Comparison of ENCODE assay signal across 30 cellular contexts in the genomic region with DNA sequence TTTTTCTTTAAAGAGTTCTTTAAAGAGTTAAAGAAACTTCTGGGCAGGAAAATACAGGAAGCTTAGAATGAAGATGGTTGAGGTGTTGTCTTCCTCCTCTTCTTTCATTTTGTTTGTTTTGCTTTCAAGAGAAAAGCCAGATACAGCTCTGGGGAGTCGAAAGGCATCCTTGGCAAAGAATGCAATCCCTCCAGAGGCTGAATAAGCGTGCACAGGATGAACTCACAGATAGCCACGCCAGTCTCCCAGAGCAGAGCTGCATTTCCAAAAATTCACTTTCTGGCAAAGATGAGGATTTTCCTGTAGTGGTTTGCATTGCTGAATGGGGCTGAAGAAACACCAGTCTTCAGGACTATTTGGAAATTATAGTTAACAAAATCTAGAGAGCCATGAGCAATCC.
A peak's percentile ranks its signal among the peaks of the same experiment; 100 is the strongest.
DNase-seq lines count a peak whose midpoint lies in the region; ATAC-seq, FAIRE-seq and TF ChIP-seq lines count a peak whose summit lies in the region.
"Had no signal": no experiment of that assay in that cellular context is flagged by ENCODE, and none has a peak within 500 bp of the region (broad histone marks: within the 10 kb centered on the region; RNA-seq: fewer than 3 reads in every experiment).

No MANE protein-coding gene starts in this region.

- H3K27ac ChIP-seq in right atrium auricular region (no peak overlapping the region), dorsolateral prefrontal cortex (peak overlapping the region in 36 of 59 donors; percentile 3 to 72 (median 32))
- H3K27ac ChIP-seq: ovary, testis had no signal

- H3K27me3 Mint-ChIP-seq in activated CD4-positive, alpha-beta T cell treated with anti-CD3 and anti-CD28 coated beads, Interleukin-2, amount 10 ng/mL, durations not matched to agents 7 days and 5 days = no peaks in the 10 kb centered on the region
- no peaks in the 10 kb centered on the region for H3K27me3 Mint-ChIP-seq in activated T-helper 1 cell treated with anti-CD3 and anti-CD28 coated beads, Interleukin-12 subunit alpha, Interleukin-12 subunit beta, Interleukin-2, Interleukin-4 antibody, amounts not matched to agents 30 ng/mL and 10 ng/mL and 1 ng/mL, durations not matched to agents 14 hours and 24 hours and 36 hours (ENCODE audit: insufficient read depth)
- H3K27me3 Mint-ChIP-seq: activated CD4-positive, alpha-beta memory T cell treated with anti-CD3 and anti-CD28 coated beads for 36 hours; CD4-positive, alpha-beta memory T cell had no signal

- TF ChIP-seq CTCF in right atrium auricular region (IDR thresholded peaks at IDR 0.05) (no peak), dorsolateral prefrontal cortex (IDR thresholded peaks at IDR 0.05 in 54 of 56, conservative IDR thresholded peaks at IDR 0.05 in 2 of 56; ENCODE audit: low read depth in 1 of 56, partially characterized antibody in 56 of 56) (no peak)

- H3K27me3 ChIP-seq in right atrium auricular region (no peaks in the 10 kb centered on the region), dorsolateral prefrontal cortex (no peaks in the 10 kb centered on the region)
- H3K27me3 ChIP-seq: ovary, testis had no signal

- H3K36me3 Mint-ChIP-seq in activated CD4-positive, alpha-beta T cell treated with anti-CD3 and anti-CD28 coated beads, Interleukin-2, amount 10 ng/mL, durations not matched to agents 7 days and 5 days (ENCODE audit: low read depth) = no peaks in the 10 kb centered on the region
- no peaks in the 10 kb centered on the region for H3K36me3 Mint-ChIP-seq in activated T-helper 1 cell treated with anti-CD3 and anti-CD28 coated beads, Interleukin-12 subunit alpha, Interleukin-12 subunit beta, Interleukin-2, Interleukin-4 antibody, amounts not matched to agents 30 ng/mL and 10 ng/mL and 1 ng/mL, durations not matched to agents 14 hours and 24 hours and 36 hours (ENCODE audit: low read depth)
- H3K36me3 Mint-ChIP-seq: activated CD4-positive, alpha-beta memory T cell treated with anti-CD3 and anti-CD28 coated beads for 36 hours; CD4-positive, alpha-beta memory T cell had no signal

- no peak overlapping the region for H3K27ac Mint-ChIP-seq in activated CD4-positive, alpha-beta T cell treated with anti-CD3 and anti-CD28 coated beads, Interleukin-2, amount 10 ng/mL, durations not matched to agents 7 days and 5 days
- H3K27ac Mint-ChIP-seq in activated T-helper 1 cell treated with anti-CD3 and anti-CD28 coated beads, Interleukin-12 subunit alpha, Interleukin-12 subunit beta, Interleukin-2, Interleukin-4 antibody, amounts not matched to agents 30 ng/mL and 10 ng/mL and 1 ng/mL, durations not matched to agents 14 hours and 24 hours and 36 hours = no peak overlapping the region
- H3K27ac Mint-ChIP-seq: activated CD4-positive, alpha-beta memory T cell treated with anti-CD3 and anti-CD28 coated beads for 36 hours; activated T-cell treated with anti-CD3 and anti-CD28 coated beads, Interleukin-2, amount 50 U/mL, for 72 hours; CD4-positive, alpha-beta memory T cell; HFFc6; nephron had no signal

- H3K4me1 ChIP-seq in right atrium auricular region = peaks cover 0 to 4% of the 10 kb centered on the region in 2 donors
- H3K4me1 ChIP-seq: testis had no signal

- no peaks in the 10 kb centered on the region for H3K36me3 ChIP-seq in right atrium auricular region
- H3K36me3 ChIP-seq: ovary had no signal

- no peaks in the 10 kb centered on the region for H3K9me3 Mint-ChIP-seq in activated CD4-positive, alpha-beta T cell treated with anti-CD3 and anti-CD28 coated beads, Interleukin-2, amount 10 ng/mL, durations not matched to agents 7 days and 5 days
- H3K9me3 Mint-ChIP-seq in activated T-helper 1 cell treated with anti-CD3 and anti-CD28 coated beads, Interleukin-12 subunit alpha, Interleukin-12 subunit beta, Interleukin-2, Interleukin-4 antibody, amounts not matched to agents 30 ng/mL and 10 ng/mL and 1 ng/mL, durations not matched to agents 14 hours and 24 hours and 36 hours = no peaks in the 10 kb centered on the region
- H3K9me3 Mint-ChIP-seq: nephron had no signal

- DNase-seq in left cardiac atrium (peak; percentile 28), right atrium auricular region (ENCODE audit: low spot score) (no peak), dorsolateral prefrontal cortex (no peak), left kidney (ENCODE audit: low read depth, low spot score) (peak; percentile 12), GM12892 (ENCODE audit: insufficient read length) (no peak), glomerular visceral epithelial cell (ENCODE audit: extremely low spot score) (no peak)
- no peak for DNase-seq in activated CD4-positive, alpha-beta T cell treated with anti-CD3 and anti-CD28 coated beads, Interleukin-2, amount 10 ng/mL, durations not matched to agents 7 days and 5 days
- no peak for DNase-seq in activated T-helper 1 cell treated with anti-CD3 and anti-CD28 coated beads, Interleukin-12 subunit alpha, Interleukin-12 subunit beta, Interleukin-2, Interleukin-4 antibody, amounts not matched to agents 30 ng/mL and 10 ng/mL and 1 ng/mL, durations not matched to agents 14 hours and 24 hours and 36 hours (ENCODE audit: low spot score)
- DNase-seq: activated CD4-positive, alpha-beta memory T cell treated with anti-CD3 and anti-CD28 coated beads for 36 hours; activated CD4-positive, CD25-positive, alpha-beta regulatory T cell treated with anti-CD3 and anti-CD28 coated beads, Interleukin-2, amount 50 U/mL, for 72 hours; activated naive CD4-positive, alpha-beta T cell; activated T-cell treated with anti-CD3 and anti-CD28 coated beads, Interleukin-2, amount 50 U/mL, for 72 hours; CD4-positive, alpha-beta memory T cell; effector CD4-positive, alpha-beta T cell; head of caudate nucleus; HFFc6; NCI-H1092; NCI-H1694 treated with DMSO at 0.1 percent for 48 hours; NCI-H82; ovary; stimulated activated CD4-positive, alpha-beta T cell treated with anti-CD3 and anti-CD28 coated beads, Interleukin-1b, Interleukin-23, amount 100 ng/mL, for 48 hours; stimulated activated naive CD8-positive, alpha-beta T cell treated with anti-CD3 and anti-CD28 coated beads, Interleukin-15, Interleukin-2, amounts not matched to agents 100 U/mL and 50 U/mL, for 24 hours; T-helper 2 cell; testis had no signal

- no peak overlapping the region for H3K4me3 ChIP-seq in right atrium auricular region
- H3K4me3 ChIP-seq in dorsolateral prefrontal cortex = peak overlapping the region in 1 of 59 donors; percentile 8
- H3K4me3 ChIP-seq: lung, ovary, testis had no signal

- POLR2A ChIA-PET in activated CD4-positive, alpha-beta T cell treated with anti-CD3 and anti-CD28 coated beads, Interleukin-2, amount 10 ng/mL, durations not matched to agents 7 days and 5 days (lab: Charles Lee) = no interaction called here

- FAIRE-seq in GM12892 (lab: Jason Lieb, UNC) = no peak
- FAIRE-seq: A204.1, D721Med, GM19239, H1 had no signal

- H3K4me3 Mint-ChIP-seq in activated CD4-positive, alpha-beta T cell treated with anti-CD3 and anti-CD28 coated beads, Interleukin-2, amount 10 ng/mL, durations not matched to agents 7 days and 5 days = no peak overlapping the region
- no peak overlapping the region for H3K4me3 Mint-ChIP-seq in activated T-helper 1 cell treated with anti-CD3 and anti-CD28 coated beads, Interleukin-12 subunit alpha, Interleukin-12 subunit beta, Interleukin-2, Interleukin-4 antibody, amounts not matched to agents 30 ng/mL and 10 ng/mL and 1 ng/mL, durations not matched to agents 14 hours and 24 hours and 36 hours
- H3K4me3 Mint-ChIP-seq: activated CD4-positive, alpha-beta memory T cell treated with anti-CD3 and anti-CD28 coated beads for 36 hours; activated T-cell treated with anti-CD3 and anti-CD28 coated beads, Interleukin-2, amount 50 U/mL, for 72 hours; CD4-positive, alpha-beta memory T cell; HFFc6; nephron had no signal

- H3K4me1 Mint-ChIP-seq in activated CD4-positive, alpha-beta T cell treated with anti-CD3 and anti-CD28 coated beads, Interleukin-2, amount 10 ng/mL, durations not matched to agents 7 days and 5 days = no peaks in the 10 kb centered on the region
- H3K4me1 Mint-ChIP-seq in activated T-helper 1 cell treated with anti-CD3 and anti-CD28 coated beads, Interleukin-12 subunit alpha, Interleukin-12 subunit beta, Interleukin-2, Interleukin-4 antibody, amounts not matched to agents 30 ng/mL and 10 ng/mL and 1 ng/mL, durations not matched to agents 14 hours and 24 hours and 36 hours (ENCODE audit: low read depth) = no peaks in the 10 kb centered on the region
- H3K4me1 Mint-ChIP-seq: CD4-positive, alpha-beta memory T cell had no signal

- intact Hi-C loops in left cardiac atrium (cut with DNase I) = no loop called here
- intact Hi-C loops in dorsolateral prefrontal cortex (cut with DNase I) = no loop called here
- intact Hi-C loops in activated T-helper 1 cell treated with anti-CD3 and anti-CD28 coated beads, Interleukin-12 subunit alpha, Interleukin-12 subunit beta, Interleukin-2, Interleukin-4 antibody, amounts not matched to agents 30 ng/mL and 10 ng/mL and 1 ng/mL, durations not matched to agents 14 hours and 24 hours and 36 hours (cut with micrococcal nuclease) = no loop called here

- no peaks in the 10 kb centered on the region for H3K9me3 ChIP-seq in right atrium auricular region
- H3K9me3 ChIP-seq: ovary, testis had no signal

- CTCF ChIA-PET in activated CD4-positive, alpha-beta T cell treated with anti-CD3 and anti-CD28 coated beads, Interleukin-2, amount 10 ng/mL, durations not matched to agents 7 days and 5 days (lab: Charles Lee) = no interaction called here

- no peak for TF ChIP-seq POLR2A in GM12892 (IDR thresholded peaks at IDR 0.05; ENCODE audit: low read depth, low read length)

- ATAC-seq in left cardiac atrium = peak in 1 of 2 donors; percentile 81
- ATAC-seq: activated T-cell treated with anti-CD3 and anti-CD28 coated beads, Interleukin-2, amount 50 U/mL, for 72 hours; stimulated activated naive CD8-positive, alpha-beta T cell treated with anti-CD3 and anti-CD28 coated beads, Interleukin-15, Interleukin-2, amounts not matched to agents 100 U/mL and 50 U/mL, for 24 hours had no signal

Comparison
In these comparisons a context has a peak if more than half of its experiments do, and no peak if none do; other contexts are left out.
1. DNase-seq: peak in left cardiac atrium (single experiment) and left kidney (single experiment); none in right atrium auricular region (single experiment), dorsolateral prefrontal cortex (0 of 10), GM12892 (single experiment), activated CD4-positive, alpha-beta T cell treated with anti-CD3 and anti-CD28 coated beads, Interleukin-2, amount 10 ng/mL, durations not matched to agents 7 days and 5 days (single experiment), activated T-helper 1 cell treated with anti-CD3 and anti-CD28 coated beads, Interleukin-12 subunit alpha, Interleukin-12 subunit beta, Interleukin-2, Interleukin-4 antibody, amounts not matched to agents 30 ng/mL and 10 ng/mL and 1 ng/mL, durations not matched to agents 14 hours and 24 hours and 36 hours (single experiment) and glomerular visceral epithelial cell (single experiment).
2. H3K27ac ChIP-seq: peak in dorsolateral prefrontal cortex (36 of 59); none in right atrium auricular region (0 of 2).